Comparison of ENCODE assay signal across 1 cellular context in genomic region chr22:41848468-41848867, GRCh38.
TF ChIP-seq lines count a peak whose summit lies in the region.

No MANE protein-coding gene starts in this region.

TF ChIP-seq in K562, 482 proteins besides CTCF, POLR2A, EP300 and RAD21:
- TF ChIP-seq CEBPB (tag; IDR thresholded peaks at IDR 0.05) (peak; percentile 76), PRDM10 (IDR thresholded peaks at IDR 0.05; ENCODE audit: partially characterized antibody) (peak; percentile 18), CEBPG (CRISPR knock-in tag; IDR thresholded peaks at IDR 0.05) (peak; percentile 46; the same call in 1 of the 2 replicates), CEBPG (tag; conservative IDR thresholded peaks at IDR 0.05 in 1 of 2, IDR thresholded peaks at IDR 0.05 in 1 of 2) (no peak), ZNF561 (CRISPR knock-in tag; conservative IDR thresholded peaks at IDR 0.05) (no peak)
